ENCODE assay signal across 8 cellular contexts in genomic region chr6:46129634-46130505, GRCh38. TPM values are rescaled to one million over a fixed set of nuclear protein-coding genes. Genes with fewer than 3 reads are reported as not detected.
DNase-seq lines count a peak whose midpoint lies in the region; ATAC-seq and TF ChIP-seq lines count a peak whose summit lies in the region.

Gene ENPP4, plus strand, starts transcription at chr6:46129989. Its CDS starts 9,595 bp downstream, at chr6:46139584.

- H3K36me3 ChIP-seq in GM23338 (ENCODE audit: insufficient read depth) (no peaks in the 10 kb centered on the region), osteoblast (ENCODE audit: insufficient read depth, low read length) (no peaks in the 10 kb centered on the region), testis (ENCODE audit: low read depth, missing control alignments) (no peaks in the 10 kb centered on the region)

- no peaks in the 10 kb centered on the region for H3K9me2 ChIP-seq in GM23338 (ENCODE audit: insufficient read depth)

- intact Hi-C loops in head of caudate nucleus (cut with DNase I) (loop anchor here (2.0 kb wide), 1 partner anchor 41 kb away; the partner anchor contains the start of gene ENPP5), testis (cut with DNase I; ENCODE audit: low total_unique reads) (no loop called here)

- H3K79me2 ChIP-seq in GM23338 (replicated peaks; ENCODE audit: insufficient read depth) (no peaks in the 10 kb centered on the region), osteoblast (ENCODE audit: insufficient read depth, low read length) (no peaks in the 10 kb centered on the region)

- H3K27ac Mint-ChIP-seq in GM23338 = no peak within 1 kb of the TSS; the same call in 1 of the 2 replicates
- peak within 1 kb of the TSS; percentile 90 for H3K27ac Mint-ChIP-seq in activated naive CD4-positive, alpha-beta T cell treated with anti-CD3 and anti-CD28 coated beads, Interleukin-2, amount 50 U/mL, for 24 hours

- TF ChIP-seq CTCF in GM23338 (conservative IDR thresholded peaks at IDR 0.05; ENCODE audit: low read depth in 2 of 2) (no peak), osteoblast (IDR thresholded peaks at IDR 0.05; ENCODE audit: extremely low read depth, low read depth, low read length) (no peak), testis (IDR thresholded peaks at IDR 0.05) (peak in 2 of 3 experiments; percentile 10 to 23)

- no peak within 1 kb of the TSS for H3K27ac ChIP-seq in GM23338 (ENCODE audit: low read depth)
- H3K27ac ChIP-seq in osteoblast (ENCODE audit: low read depth, low read length) = no peak within 1 kb of the TSS
- peak within 1 kb of the TSS; percentile 85 to 90 for H3K27ac ChIP-seq in testis

- peaks cover 7% of the 10 kb centered on the region for H3K27me3 Mint-ChIP-seq in GM23338 (ENCODE audit: insufficient read depth, low read depth, poor library complexity)
- no peaks in the 10 kb centered on the region for H3K27me3 Mint-ChIP-seq in activated naive CD4-positive, alpha-beta T cell treated with anti-CD3 and anti-CD28 coated beads, Interleukin-2, amount 50 U/mL, for 24 hours

- peak; percentile 66 for DNase-seq in EL
- peak; percentile 90 for DNase-seq in GM23338 (ENCODE audit: low spot score)
- DNase-seq in LoVo (ENCODE audit: low spot score) = peak; percentile 94
- DNase-seq in SK-MEL-5 (ENCODE audit: low read depth, low spot score) = peak; percentile 75
- peak; percentile 79 to 97 (median 91) for DNase-seq in head of caudate nucleus
- DNase-seq in osteoblast (ENCODE audit: insufficient read length, low spot score, missing footprints) = peak; percentile 97
- peak; percentile 92 for DNase-seq in testis

- H3F3A ChIP-seq in GM23338 (replicated peaks; ENCODE audit: low read depth) = no peaks in the 10 kb centered on the region

- no peaks in the 10 kb centered on the region; the same call in 2 of the 3 replicates for H3K9me3 Mint-ChIP-seq in GM23338
- H3K9me3 Mint-ChIP-seq in activated naive CD4-positive, alpha-beta T cell treated with anti-CD3 and anti-CD28 coated beads, Interleukin-2, amount 50 U/mL, for 24 hours = no peaks in the 10 kb centered on the region

- H3K4me1 ChIP-seq in GM23338 (ENCODE audit: insufficient read depth) (peaks cover 6% of the 10 kb centered on the region), osteoblast (ENCODE audit: insufficient read depth, low read length) (no peaks in the 10 kb centered on the region), testis (peaks cover 4% of the 10 kb centered on the region)

- H4K20me1 ChIP-seq in GM23338 (replicated peaks; ENCODE audit: insufficient read depth) (no peaks in the 10 kb centered on the region), osteoblast (ENCODE audit: insufficient read depth, low read length) (no peaks in the 10 kb centered on the region)

- H3K9me3 ChIP-seq in osteoblast (ENCODE audit: low read depth, low read length) (no peaks in the 10 kb centered on the region), testis (no peaks in the 10 kb centered on the region)

- H2AFZ ChIP-seq in GM23338 (peak within 1 kb of the TSS; percentile 100), osteoblast (ENCODE audit: low read length) (peak within 1 kb of the TSS; percentile 88)

- H3K36me3 Mint-ChIP-seq in GM23338 (ENCODE audit: low read depth) = no peaks in the 10 kb centered on the region
- peaks cover 4% of the 10 kb centered on the region for H3K36me3 Mint-ChIP-seq in activated naive CD4-positive, alpha-beta T cell treated with anti-CD3 and anti-CD28 coated beads, Interleukin-2, amount 50 U/mL, for 24 hours

- WGBS in testis, 2 donors = 1% methylated on average over 34 to 61 of the region's 61 CpGs

- no peaks in the 10 kb centered on the region for H3K4me1 Mint-ChIP-seq in GM23338
- peaks cover 54% of the 10 kb centered on the region for H3K4me1 Mint-ChIP-seq in activated naive CD4-positive, alpha-beta T cell treated with anti-CD3 and anti-CD28 coated beads, Interleukin-2, amount 50 U/mL, for 24 hours

- in situ Hi-C loops in SK-MEL-5 (cut with HindIII; ENCODE audit: low pct_unique_long_range_greater_than_20kb, low sequenced_read_pairs) = no loop called here

- peaks cover 22% of the 10 kb centered on the region for H3K27me3 ChIP-seq in GM23338 (ENCODE audit: insufficient read depth)
- H3K27me3 ChIP-seq in osteoblast (ENCODE audit: insufficient read depth, low read length) = peaks cover 25% of the 10 kb centered on the region
- H3K27me3 ChIP-seq in testis = no peaks in the 10 kb centered on the region

- peak within 1 kb of the TSS; percentile 96 for H3K4me3 Mint-ChIP-seq in GM23338
- H3K4me3 Mint-ChIP-seq in activated naive CD4-positive, alpha-beta T cell treated with anti-CD3 and anti-CD28 coated beads, Interleukin-2, amount 50 U/mL, for 24 hours = peak within 1 kb of the TSS; percentile 99

- peak; percentile 45 for TF ChIP-seq POLR2A in testis (IDR thresholded peaks at IDR 0.05)

- peak within 1 kb of the TSS; percentile 85 for H3K4me2 ChIP-seq in GM23338
- H3K4me2 ChIP-seq in osteoblast (ENCODE audit: insufficient read depth, low read length) = peak within 1 kb of the TSS; percentile 52

- peak; percentile 100 for ATAC-seq in GM23338

- peak within 1 kb of the TSS; percentile 98 for H3K4me3 ChIP-seq in GM23338
- H3K4me3 ChIP-seq in osteoblast (ENCODE audit: insufficient read depth, low read length) = peak within 1 kb of the TSS; percentile 73
- peak within 1 kb of the TSS; percentile 74 to 92 for H3K4me3 ChIP-seq in testis

TF ChIP-seq in GM23338, 12 proteins besides CTCF, POLR2A, EP300 and RAD21:
- TF ChIP-seq CREB1 (CRISPR knock-in tag; IDR thresholded peaks at IDR 0.05; ENCODE audit: low read depth) = peak; percentile 62; the same call in 1 of the 2 replicates
- TF ChIP-seq STAT1 (IDR thresholded peaks at IDR 0.05; ENCODE audit: unreplicated experiment) = no peak
TF ChIP-seq in GM23338: peak in this region for 1.

RNA-seq across cellular contexts. Expression of gene ENPP4, which starts in this region (rescaled TPM):
- 4.4 and 5.6 TPM in 2 replicates for total RNA-seq in GM23338 (2014; rRNA removed; shearing (Covaris generic))
- polyA plus RNA-seq in GM23338 (2016; fragmentation: Nextera tagmentation; extraction: Ambion mirVana) (2.2 and 2.3 TPM in 2 replicates), testis (ENCODE audit: insufficient read depth, low read depth, low replicate concordance) (13.0 TPM)
- 1.4 and 2.1 TPM in 2 replicates for total RNA-seq in SK-MEL-5 (2014; rRNA removed; shearing (Covaris generic))
- 1.1 and 1.7 TPM in 2 replicates for polyA plus RNA-seq in SK-MEL-5 (2015; cell fraction: cytosol; rRNA removed)
- 2.0 and 3.1 TPM in 2 replicates for polyA plus RNA-seq in SK-MEL-5 (2015; cell fraction: nucleus; rRNA removed)
- total RNA-seq in osteoblast (6.5 and 10.0 TPM in 2 replicates), testis (10 to 100 TPM; 21.1 to 23.1 TPM)

Comparison
In these comparisons a context has a peak if more than half of its experiments do, and no peak if none do; other contexts are left out.
1. H3K27ac ChIP-seq: peak in testis (2 of 2); none in GM23338 (single experiment) and osteoblast (single experiment).
2. CTCF ChIP-seq: peak in testis (2 of 3); none in GM23338 (0 of 2) and osteoblast (single experiment).
3. Peak in every context shown above with its lines, with median percentiles within 50 percentile points of each other: DNase-seq and H3K4me3 ChIP-seq.